In genomic region chr5:72498284-72498683, GRCh38 we compare ENCODE assay signal across 23 cellular contexts. TPM values are rescaled to one million over a fixed set of nuclear protein-coding genes. Genes with fewer than 3 reads are reported as not detected.
A peak's percentile ranks its signal among the peaks of the same experiment; 100 is the strongest.
DNase-seq lines count a peak whose midpoint lies in the region; ATAC-seq, FAIRE-seq and TF ChIP-seq lines count a peak whose summit lies in the region.
"Had no signal": no experiment of that assay in that cellular context is flagged by ENCODE, and none has a peak within 500 bp of the region (broad histone marks: within the 10 kb centered on the region; RNA-seq: fewer than 3 reads in every experiment).

No MANE protein-coding gene starts in this region.

- H3K9me3 ChIP-seq in PC-3 (ENCODE audit: low read length) = no peaks in the 10 kb centered on the region
- H3K9me3 ChIP-seq in spleen = no peaks in the 10 kb centered on the region
- H3K9me3 ChIP-seq: heart right ventricle had no signal

- BruUV-seq in PC-3 (replicated peaks; lab: Mats Ljungman, UMichigan) = no TSS peak

- DNase-seq in EH (ENCODE audit: low read depth) (peak; percentile 83), PC-3 (peak; percentile 38), choroid plexus epithelial cell (ENCODE audit: low read depth) (peak; percentile 74), kidney glomerular epithelial cell (lab: John Stamatoyannopoulos, UW) (peak; percentile 12), spleen (no peak), urothelium cell line (ENCODE audit: low spot score) (no peak), coronary artery (ENCODE audit: low spot score) (no peak)
- DNase-seq: activated CD8-positive, alpha-beta T cell treated with anti-CD3 and anti-CD28 coated beads for 36 hours; activated naive CD8-positive, alpha-beta T cell treated with anti-CD3 and anti-CD28 coated beads, Interleukin-2, amount 50 U/mL, for 24 hours; H7; heart right ventricle; NCI-H2081; NCI-H748 treated with DMSO at 0.1 percent for 48 hours; right cardiac atrium; stimulated activated CD4-positive, alpha-beta T cell treated with anti-CD3 and anti-CD28 coated beads, Interleukin-1b, Interleukin-23, amount 100 ng/mL, for 48 hours; SW 1271 had no signal

- no peak for TF ChIP-seq POLR2A in spleen (IDR thresholded peaks at IDR 0.05)

- peak overlapping the region; percentile 39; the same call in 1 of the 2 replicates for H3K4me2 ChIP-seq in PC-3 (ENCODE audit: low read length)

- H3K4me3 ChIP-seq in PC-3 (ENCODE audit: low read length) (no peak overlapping the region), choroid plexus epithelial cell (ENCODE audit: low read depth, low read length) (no peak overlapping the region), spleen (no peak overlapping the region), coronary artery (no peak overlapping the region)
- H3K4me3 ChIP-seq: heart right ventricle had no signal

- intact Hi-C loops in PC-3 (cut with micrococcal nuclease) (loop anchor here (5.0 kb wide), 1 partner anchor 46 kb away; no protein-coding TSS in a partner anchor), spleen (cut with DNase I; ENCODE audit: low total_unique reads) (no loop called here)

- POLR2A ChIA-PET in PC-3 (lab: Charles Lee; ENCODE audit: unreplicated experiment) = no interaction called here

- H3K79me2 ChIP-seq in PC-3 (ENCODE audit: low read length) = no peaks in the 10 kb centered on the region

- no peaks in the 10 kb centered on the region for H3K9me2 ChIP-seq in PC-3 (replicated peaks; ENCODE audit: low read length)

- no peak overlapping the region for H2AFZ ChIP-seq in PC-3 (ENCODE audit: low read length)

- ATAC-seq in PC-3 (peak; percentile 83), HG02938 (IDR thresholded peaks at IDR 0.05; ENCODE audit: unreplicated experiment) (no peak)
- ATAC-seq: activated CD8-positive, alpha-beta T cell treated with anti-CD3 and anti-CD28 coated beads for 36 hours; activated naive CD8-positive, alpha-beta T cell treated with anti-CD3 and anti-CD28 coated beads, Interleukin-2, amount 50 U/mL, for 24 hours; heart right ventricle; Panc1; right cardiac atrium had no signal

- FAIRE-seq in urothelium cell line (lab: Jason Lieb, UNC) = no peak
- FAIRE-seq: keratinocyte had no signal

- no peaks in the 10 kb centered on the region for H3K27me3 ChIP-seq in PC-3 (ENCODE audit: low read length)
- no peaks in the 10 kb centered on the region for H3K27me3 ChIP-seq in spleen (replicated peaks in 1 of 7)
- H3K27me3 ChIP-seq: heart right ventricle had no signal

- H3K9ac ChIP-seq in PC-3 (ENCODE audit: low read length) = no peak overlapping the region

- CTCF ChIA-PET in PC-3 (lab: Charles Lee) = interaction anchor here (0.6 to 0.7 kb wide), 2 partner anchors 95 to 457 kb away, joined by 3 read pairs; no protein-coding TSS in a partner anchor

- no peaks in the 10 kb centered on the region for H3F3A ChIP-seq in PC-3 (ENCODE audit: low read length, unreplicated experiment)

- H3K36me3 ChIP-seq in PC-3 (ENCODE audit: low read depth, low read length) (no peaks in the 10 kb centered on the region), spleen (no peaks in the 10 kb centered on the region)
- H3K36me3 ChIP-seq: heart right ventricle had no signal

- no peak for TF ChIP-seq CTCF in PC-3 (conservative IDR thresholded peaks at IDR 0.05; ENCODE audit: low read depth, low read length)
- TF ChIP-seq CTCF in choroid plexus epithelial cell (conservative IDR thresholded peaks at IDR 0.05; ENCODE audit: low read depth, low read length) = no peak
- TF ChIP-seq CTCF in spleen (IDR thresholded peaks at IDR 0.05 in 8 of 11, conservative IDR thresholded peaks at IDR 0.05 in 3 of 11) = no peak
- TF ChIP-seq CTCF in coronary artery (IDR thresholded peaks at IDR 0.05) = no peak

- 86 to 99% (median 95%) methylated on average over 2 of the region's 2 CpGs for WGBS in spleen, 5 donors

- H3K4me1 ChIP-seq in PC-3 (ENCODE audit: insufficient read depth, low read length) (peaks cover 17% of the 10 kb centered on the region), spleen (peaks cover 0 to 8% (median 4%) of the 10 kb centered on the region in 6 donors)

- no peaks in the 10 kb centered on the region for H4K20me1 ChIP-seq in PC-3 (ENCODE audit: low read length)

- H3K27ac ChIP-seq in PC-3 (ENCODE audit: low read length) (no peak overlapping the region), spleen (no peak overlapping the region), coronary artery (no peak overlapping the region)
- H3K27ac ChIP-seq: epithelial cell of prostate had no signal

RNA-seq across cellular contexts. Expression of gene ZNF366, which starts 8.9 kb away (rescaled TPM):
- total RNA-seq in PC-3 (2014; rRNA removed) (not detected in 2 replicates), spleen (10 to 100 TPM in 5 of 7 donors, 1 to 10 TPM in 2; 8.1 to 19.8 (median 14.7) TPM)
- 1 to 10 TPM in 1 of 3 donors, under 1 TPM in 2; 0.26 to 2.3 (median 0.38) TPM for polyA plus RNA-seq in spleen
- total RNA-seq: activated CD8-positive, alpha-beta T cell treated with anti-CD3 and anti-CD28 coated beads for 36 hours; activated T-helper 1 cell treated with anti-CD3 and anti-CD28 coated beads, Interleukin-12 subunit alpha, Interleukin-12 subunit beta, Interleukin-2, Interleukin-4 antibody, amounts not matched to agents 30 ng/mL and 10 ng/mL and 1 ng/mL, durations not matched to agents 14 hours and 24 hours and 36 hours; H7; mesothelial cell of epicardium; neural crest cell had no signal
- polyA plus RNA-seq: keratinocyte had no signal

Comparison
In these comparisons a context has a peak if more than half of its experiments do, and no peak if none do; other contexts are left out.
1. DNase-seq: peak in EH (single experiment), PC-3 (single experiment), choroid plexus epithelial cell (single experiment) and kidney glomerular epithelial cell (single experiment); none in spleen (single experiment), urothelium cell line (single experiment) and coronary artery (single experiment).